1 cellular context compared by ENCODE assay signal in genomic region chr12:50057896-50058670, GRCh38.
TF ChIP-seq lines count a peak whose summit lies in the region.

No MANE protein-coding gene starts in this region.

TF ChIP-seq in SK-N-SH, 30 proteins besides CTCF, POLR2A, EP300 and RAD21 (continued from another document):
- TF ChIP-seq ZBTB33 (IDR thresholded peaks at IDR 0.05; ENCODE audit: borderline replicate concordance, low read depth) (no peak), MEF2A (IDR thresholded peaks at IDR 0.05; ENCODE audit: borderline replicate concordance, low read depth) (no peak), FOXJ3 (CRISPR knock-in tag; IDR thresholded peaks at IDR 0.05) (no peak)
